Comparison of ENCODE assay signal across 8 cellular contexts in the genomic region with DNA sequence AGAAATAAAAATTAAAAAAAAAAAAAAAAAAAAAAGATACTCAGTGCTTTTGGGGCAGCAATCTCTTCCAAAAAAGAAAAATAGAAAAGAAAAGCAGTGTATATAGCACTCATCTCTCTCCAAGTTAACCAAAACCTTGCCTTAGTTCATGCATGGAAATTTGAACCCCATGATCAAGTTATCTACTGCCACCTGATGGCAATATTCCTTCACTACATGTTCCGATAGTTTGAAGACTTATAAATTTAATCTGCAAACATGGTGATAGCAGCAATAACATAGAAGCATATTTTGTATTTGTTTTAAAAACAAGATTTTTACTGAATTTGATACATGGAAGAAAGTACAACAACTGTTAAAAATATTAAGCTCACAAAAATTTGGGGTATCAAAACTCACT. TPM values are rescaled to one million over a fixed set of nuclear protein-coding genes. Genes with fewer than 3 reads are reported as not detected.
DNase-seq lines count a peak whose midpoint lies in the region; ATAC-seq and TF ChIP-seq lines count a peak whose summit lies in the region.

No MANE protein-coding gene starts in this region.

- peaks cover 2% of the 10 kb centered on the region for H3K36me3 Mint-ChIP-seq in chondrocyte (ENCODE audit: low read depth)

- WGBS in suprapubic skin: 56% methylated on average over 1 of the region's 1 CpG

- H3K4me1 ChIP-seq in suprapubic skin: no peaks in the 10 kb centered on the region

- ATAC-seq in HG03378 (IDR thresholded peaks at IDR 0.05; ENCODE audit: unreplicated experiment): no peak

- H3K9me3 Mint-ChIP-seq in chondrocyte (ENCODE audit: low read depth): no peaks in the 10 kb centered on the region

- TF ChIP-seq CTCF in GM12873 (IDR thresholded peaks at IDR 0.05; ENCODE audit: insufficient read depth, low read depth, low read length, missing control alignments) (peak; percentile 54), chondrocyte (IDR thresholded peaks at IDR 0.05) (peak; percentile 86), suprapubic skin (IDR thresholded peaks at IDR 0.05) (no peak)

- H3K27ac ChIP-seq in suprapubic skin: no peak overlapping the region

- in situ Hi-C loops in ACHN (cut with HindIII; ENCODE audit: low pct_ligation_motif_present, low pct_unique_long_range_greater_than_20kb, low sequenced_read_pairs): no loop called here

- H3K27me3 ChIP-seq in suprapubic skin: no peaks in the 10 kb centered on the region

- no peak overlapping the region for H3K4me3 ChIP-seq in suprapubic skin

- no peaks in the 10 kb centered on the region for H3K9me3 ChIP-seq in suprapubic skin

- no peak for TF ChIP-seq POLR2A in suprapubic skin (IDR thresholded peaks at IDR 0.05)

- no peak overlapping the region for H3K27ac Mint-ChIP-seq in chondrocyte (ENCODE audit: unreplicated experiment)

- TF ChIP-seq EP300 in suprapubic skin (IDR thresholded peaks at IDR 0.05): no peak

- DNase-seq in ACHN: peak; percentile 51
- DNase-seq in NCI-H748 (lab: John Stamatoyannopoulos, UW; ENCODE audit: unreplicated experiment): peak; percentile 31
- DNase-seq in chondrocyte (ENCODE audit: low spot score): no peak
- peak; percentile 32 for DNase-seq in middle frontal gyrus (ENCODE audit: extremely low spot score, low spot score)
- no peak for DNase-seq in GOT3 (lab: John Stamatoyannopoulos, UW)
- no peak for DNase-seq in suprapubic skin (ENCODE audit: low spot score in 2 of 2)

- H3K36me3 ChIP-seq in suprapubic skin: peaks cover 31% of the 10 kb centered on the region

- H3K27me3 Mint-ChIP-seq in chondrocyte (ENCODE audit: low read depth): no peaks in the 10 kb centered on the region

- no peak overlapping the region for H3K4me3 Mint-ChIP-seq in chondrocyte (ENCODE audit: unreplicated experiment)

- H3K4me1 Mint-ChIP-seq in chondrocyte (ENCODE audit: low read depth): peaks cover 7% of the 10 kb centered on the region

RNA-seq across cellular contexts. Expression of a gene that starts 48.6 kb away (rescaled TPM):
- total RNA-seq in chondrocyte (0.17 TPM in 1 of 3 replicates, not detected in the others), suprapubic skin (under 1 TPM in 3 of 4 donors, not detected in 1; 0.10 to 0.40 (median 0.11) TPM)

RNA-seq across cellular contexts. Expression of a gene that starts 58.0 kb away (rescaled TPM):
- 2.5 to 3.3 TPM (median 2.6 TPM) in 3 replicates for total RNA-seq in chondrocyte
- total RNA-seq in suprapubic skin: 10 to 100 TPM in 3 of 4 donors, 1 to 10 TPM in 1; 8.0 to 12.8 (median 11.2) TPM

Comparison
In these comparisons a context has a peak if more than half of its experiments do, and no peak if none do; other contexts are left out.
1. DNase-seq: peak in ACHN (single experiment), NCI-H748 (single experiment) and middle frontal gyrus (single experiment); none in chondrocyte (single experiment), GOT3 (single experiment) and suprapubic skin (0 of 2).
2. CTCF ChIP-seq: peak in GM12873 (single experiment) and chondrocyte (single experiment); none in suprapubic skin (0 of 2).